Comparison of ENCODE assay signal across 19 cellular contexts in the genomic region with DNA sequence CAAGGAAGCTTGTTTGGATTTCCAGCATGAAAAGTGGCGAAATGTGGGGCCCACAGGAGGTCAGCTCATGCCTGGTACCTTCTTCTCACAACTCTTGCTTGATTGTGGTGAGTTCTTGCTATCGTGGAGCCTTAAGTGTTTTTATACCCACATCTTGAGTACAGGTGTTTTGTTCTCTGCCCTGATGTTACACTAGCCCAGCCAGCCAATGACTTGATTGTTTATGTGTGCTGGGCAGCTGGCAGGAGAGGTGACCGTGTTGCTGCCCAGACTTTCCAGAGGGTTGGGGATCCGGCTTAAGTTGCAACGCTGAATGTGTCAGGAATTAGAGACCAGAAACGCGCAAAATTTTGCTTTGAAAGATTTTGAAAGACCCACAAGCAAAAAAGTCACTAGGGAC.
"Had no signal": no experiment of that assay in that cellular context is flagged by ENCODE, and none has a peak within 500 bp of the region (broad histone marks: within the 10 kb centered on the region; RNA-seq: fewer than 3 reads in every experiment).

No MANE protein-coding gene starts in this region.

- DNase-seq: activated CD4-positive, alpha-beta T cell treated with anti-CD3 and anti-CD28 coated beads for 1 hour; activated CD4-positive, alpha-beta T cell treated with anti-CD3 and anti-CD28 coated beads, Interleukin-2, amount 50 U/mL, for 1 hour; activated CD8-positive, alpha-beta T cell treated with anti-CD3 and anti-CD28 coated beads, Interleukin-2, amount 10 ng/mL, durations not matched to agents 7 days and 5 days; activated T-cell treated with anti-CD3 and anti-CD28 coated beads, Interleukin-2, amount 50 U/mL, for 1 hour; cerebellar nuclear complex; cortex of kidney; effector CD4-positive, alpha-beta T cell; erythroblast; foreskin melanocyte; glutamatergic neuron; naive thymus-derived CD8-positive, alpha-beta T cell; T-cell; testis; trophoblast cell had no signal

- H3K4me2 ChIP-seq: neural progenitor cell had no signal

- H3K27me3 ChIP-seq: testis, vagina had no signal

- H3K4me3 ChIP-seq: lung, neural progenitor cell, testis, vagina had no signal

- H3K36me3 ChIP-seq: neural progenitor cell, vagina had no signal

- H2AFZ ChIP-seq: neural progenitor cell had no signal

- ATAC-seq: activated CD8-positive, alpha-beta T cell treated with anti-CD3 and anti-CD28 coated beads, Interleukin-2, amount 10 ng/mL, durations not matched to agents 7 days and 5 days; activated naive CD4-positive, alpha-beta T cell treated with anti-CD3 and anti-CD28 coated beads, Interleukin-2, amount 50 U/mL, for 72 hours; activated T-helper 17 cell treated with anti-CD3 and anti-CD28 coated beads, Interleukin-2, amount 50 U/mL, for 72 hours; naive thymus-derived CD8-positive, alpha-beta T cell; T-cell had no signal

- H3K4me1 ChIP-seq: testis, vagina had no signal

- H3K9me3 ChIP-seq: testis had no signal

- H3K27ac ChIP-seq: neural progenitor cell, testis, vagina had no signal
